In the genomic region with DNA sequence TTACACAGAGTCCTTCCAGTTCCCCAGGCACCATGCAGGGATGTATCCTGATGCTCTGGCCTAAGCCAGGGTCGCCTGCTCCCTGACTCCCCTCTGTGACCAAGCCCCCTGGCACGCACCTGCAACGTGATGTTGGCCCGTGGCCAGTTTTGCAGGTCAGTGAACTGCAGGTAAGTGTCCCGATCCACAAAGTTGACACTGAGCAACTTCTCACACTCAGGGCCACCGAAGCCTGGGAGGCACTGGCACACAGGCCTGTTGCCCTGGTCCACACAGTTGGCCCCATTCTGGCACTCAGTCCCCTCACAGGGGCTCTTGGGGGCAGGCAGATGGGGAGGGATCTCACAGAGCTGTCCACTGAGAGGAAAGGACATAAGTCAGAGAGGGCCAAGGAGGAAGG, we compare ENCODE assay signal across 1 cellular context.
TF ChIP-seq lines count a peak whose summit lies in the region.

No MANE protein-coding gene starts in this region.

TF ChIP-seq in liver, 16 proteins besides CTCF, POLR2A, EP300 and RAD21 (continued from another document):
- TF ChIP-seq, protein P1, sequence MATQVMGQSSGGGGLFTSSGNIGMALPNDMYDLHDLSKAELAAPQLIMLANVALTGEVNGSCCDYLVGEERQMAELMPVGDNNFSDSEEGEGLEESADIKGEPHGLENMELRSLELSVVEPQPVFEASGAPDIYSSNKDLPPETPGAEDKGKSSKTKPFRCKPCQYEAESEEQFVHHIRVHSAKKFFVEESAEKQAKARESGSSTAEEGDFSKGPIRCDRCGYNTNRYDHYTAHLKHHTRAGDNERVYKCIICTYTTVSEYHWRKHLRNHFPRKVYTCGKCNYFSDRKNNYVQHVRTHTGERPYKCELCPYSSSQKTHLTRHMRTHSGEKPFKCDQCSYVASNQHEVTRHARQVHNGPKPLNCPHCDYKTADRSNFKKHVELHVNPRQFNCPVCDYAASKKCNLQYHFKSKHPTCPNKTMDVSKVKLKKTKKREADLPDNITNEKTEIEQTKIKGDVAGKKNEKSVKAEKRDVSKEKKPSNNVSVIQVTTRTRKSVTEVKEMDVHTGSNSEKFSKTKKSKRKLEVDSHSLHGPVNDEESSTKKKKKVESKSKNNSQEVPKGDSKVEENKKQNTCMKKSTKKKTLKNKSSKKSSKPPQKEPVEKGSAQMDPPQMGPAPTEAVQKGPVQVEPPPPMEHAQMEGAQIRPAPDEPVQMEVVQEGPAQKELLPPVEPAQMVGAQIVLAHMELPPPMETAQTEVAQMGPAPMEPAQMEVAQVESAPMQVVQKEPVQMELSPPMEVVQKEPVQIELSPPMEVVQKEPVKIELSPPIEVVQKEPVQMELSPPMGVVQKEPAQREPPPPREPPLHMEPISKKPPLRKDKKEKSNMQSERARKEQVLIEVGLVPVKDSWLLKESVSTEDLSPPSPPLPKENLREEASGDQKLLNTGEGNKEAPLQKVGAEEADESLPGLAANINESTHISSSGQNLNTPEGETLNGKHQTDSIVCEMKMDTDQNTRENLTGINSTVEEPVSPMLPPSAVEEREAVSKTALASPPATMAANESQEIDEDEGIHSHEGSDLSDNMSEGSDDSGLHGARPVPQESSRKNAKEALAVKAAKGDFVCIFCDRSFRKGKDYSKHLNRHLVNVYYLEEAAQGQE (IDR thresholded peaks at IDR 0.05), result no peak
